In genomic region chr11:46513934-46514342, GRCh38 we compare ENCODE assay signal across 9 cellular contexts.
DNase-seq lines count a peak whose midpoint lies in the region; ATAC-seq and TF ChIP-seq lines count a peak whose summit lies in the region.
"Had no signal": no experiment of that assay in that cellular context is flagged by ENCODE, and none has a peak within 500 bp of the region (broad histone marks: within the 10 kb centered on the region; RNA-seq: fewer than 3 reads in every experiment).

No MANE protein-coding gene starts in this region.

- ATAC-seq in GM23338 (peak; percentile 46), HG02970 (IDR thresholded peaks at IDR 0.05; ENCODE audit: low FRiP score, unreplicated experiment) (no peak)
- ATAC-seq in effector memory CD8-positive, alpha-beta T cell (replicated peaks): no peak

- DNase-seq in GM23338 (ENCODE audit: low spot score): no peak
- DNase-seq in NCI-H446 treated with DMSO at 0.1 percent for 48 hours (lab: John Stamatoyannopoulos, UW): peak; percentile 92
- DNase-seq in erythroblast (lab: John Stamatoyannopoulos, UW): peak; percentile 24 to 39
- DNase-seq in osteocyte (ENCODE audit: extremely low spot score, unreplicated experiment): no peak
- no peak for DNase-seq in effector memory CD8-positive, alpha-beta T cell
- no peak for DNase-seq in activated CD4-positive, alpha-beta T cell treated with anti-CD3 and anti-CD28 coated beads, Interleukin-2, amount 10 ng/mL, durations not matched to agents 24 days and 14 days
- no peak for DNase-seq in KBM-7
- DNase-seq: stimulated activated CD4-positive, alpha-beta T cell treated with anti-CD3 and anti-CD28 coated beads, Interleukin-4, amount 100 ng/mL, for 1 hour had no signal

- no peak overlapping the region for H3K4me2 ChIP-seq in GM23338

- no peak overlapping the region for H3K4me3 ChIP-seq in GM23338

- in situ Hi-C loops in KBM-7 (cut with MboI; ENCODE audit: low pct_unique_long_range_greater_than_20kb, low sequenced_read_pairs): no loop called here

- peaks cover 37% of the 10 kb centered on the region for H3K79me2 ChIP-seq in GM23338 (replicated peaks; ENCODE audit: insufficient read depth)

- intact Hi-C loops in activated CD4-positive, alpha-beta T cell treated with anti-CD3 and anti-CD28 coated beads, Interleukin-2, amount 10 ng/mL, durations not matched to agents 24 days and 14 days (cut with micrococcal nuclease): loop anchor here (2.0 kb wide), 1 partner anchor 15 kb away; no protein-coding TSS in a partner anchor

- H4K20me1 ChIP-seq in GM23338 (replicated peaks; ENCODE audit: insufficient read depth): peaks cover 9% of the 10 kb centered on the region; the same call in 1 of the 2 replicates

- H3K4me3 Mint-ChIP-seq in GM23338 (no peak overlapping the region), osteocyte (ENCODE audit: unreplicated experiment) (no peak overlapping the region)
- H3K4me3 Mint-ChIP-seq in effector memory CD8-positive, alpha-beta T cell: no peak overlapping the region
- H3K4me3 Mint-ChIP-seq in activated CD4-positive, alpha-beta T cell treated with anti-CD3 and anti-CD28 coated beads, Interleukin-2, amount 10 ng/mL, durations not matched to agents 24 days and 14 days: no peak overlapping the region

- H3K27ac Mint-ChIP-seq in GM23338: peak overlapping the region; percentile 3; the same call in 1 of the 2 replicates
- H3K27ac Mint-ChIP-seq in osteocyte (ENCODE audit: unreplicated experiment): peak overlapping the region; percentile 4
- peak overlapping the region in 1 of 2 donors; percentile 19 for H3K27ac Mint-ChIP-seq in effector memory CD8-positive, alpha-beta T cell
- H3K27ac Mint-ChIP-seq in activated CD4-positive, alpha-beta T cell treated with anti-CD3 and anti-CD28 coated beads, Interleukin-2, amount 10 ng/mL, durations not matched to agents 24 days and 14 days: no peak overlapping the region

- no peak overlapping the region for H2AFZ ChIP-seq in GM23338

- no peaks in the 10 kb centered on the region for H3K27me3 ChIP-seq in GM23338 (ENCODE audit: insufficient read depth)

- peak overlapping the region; percentile 5; the same call in 1 of the 2 replicates for H3K27ac ChIP-seq in GM23338 (ENCODE audit: low read depth)

- H3K9me3 Mint-ChIP-seq in GM23338 (no peaks in the 10 kb centered on the region), osteocyte (ENCODE audit: unreplicated experiment) (no peaks in the 10 kb centered on the region)
- no peaks in the 10 kb centered on the region for H3K9me3 Mint-ChIP-seq in effector memory CD8-positive, alpha-beta T cell
- H3K9me3 Mint-ChIP-seq in activated CD4-positive, alpha-beta T cell treated with anti-CD3 and anti-CD28 coated beads, Interleukin-2, amount 10 ng/mL, durations not matched to agents 24 days and 14 days: no peaks in the 10 kb centered on the region

- TF ChIP-seq CTCF in GM23338 (conservative IDR thresholded peaks at IDR 0.05; ENCODE audit: low read depth in 2 of 2) (no peak), osteocyte (IDR thresholded peaks at IDR 0.05) (no peak)

- H3K4me1 Mint-ChIP-seq in GM23338: peaks cover 37% of the 10 kb centered on the region
- H3K4me1 Mint-ChIP-seq in osteocyte (ENCODE audit: unreplicated experiment): peaks cover 10% of the 10 kb centered on the region
- H3K4me1 Mint-ChIP-seq in effector memory CD8-positive, alpha-beta T cell (ENCODE audit: low read depth in 2 of 2): peaks cover 8 to 19% of the 10 kb centered on the region in 2 donors
- H3K4me1 Mint-ChIP-seq in activated CD4-positive, alpha-beta T cell treated with anti-CD3 and anti-CD28 coated beads, Interleukin-2, amount 10 ng/mL, durations not matched to agents 24 days and 14 days: peaks cover 9% of the 10 kb centered on the region

- H3K36me3 ChIP-seq in GM23338 (ENCODE audit: insufficient read depth): no peaks in the 10 kb centered on the region

- no peaks in the 10 kb centered on the region for H3K9me2 ChIP-seq in GM23338 (ENCODE audit: insufficient read depth)

- H3K36me3 Mint-ChIP-seq in GM23338 (ENCODE audit: low read depth) (no peaks in the 10 kb centered on the region; the same call in 2 of the 3 replicates), osteocyte (ENCODE audit: unreplicated experiment) (peaks cover 7% of the 10 kb centered on the region)
- peaks cover 9% of the 10 kb centered on the region for H3K36me3 Mint-ChIP-seq in effector memory CD8-positive, alpha-beta T cell (ENCODE audit: insufficient read depth)
- H3K36me3 Mint-ChIP-seq in activated CD4-positive, alpha-beta T cell treated with anti-CD3 and anti-CD28 coated beads, Interleukin-2, amount 10 ng/mL, durations not matched to agents 24 days and 14 days (ENCODE audit: low read depth): peaks cover 7% of the 10 kb centered on the region

- no peaks in the 10 kb centered on the region for H3F3A ChIP-seq in GM23338 (replicated peaks; ENCODE audit: low read depth)

- peaks cover 33% of the 10 kb centered on the region for H3K4me1 ChIP-seq in GM23338 (ENCODE audit: insufficient read depth)

- H3K27me3 Mint-ChIP-seq in GM23338 (ENCODE audit: insufficient read depth, low read depth, poor library complexity): no peaks in the 10 kb centered on the region
- no peaks in the 10 kb centered on the region for H3K27me3 Mint-ChIP-seq in osteocyte (ENCODE audit: unreplicated experiment)
- no peaks in the 10 kb centered on the region for H3K27me3 Mint-ChIP-seq in effector memory CD8-positive, alpha-beta T cell
- H3K27me3 Mint-ChIP-seq in activated CD4-positive, alpha-beta T cell treated with anti-CD3 and anti-CD28 coated beads, Interleukin-2, amount 10 ng/mL, durations not matched to agents 24 days and 14 days: no peaks in the 10 kb centered on the region

- no peak for TF ChIP-seq POLR2A in erythroblast (IDR thresholded peaks at IDR 0.05; ENCODE audit: low read length)

TF ChIP-seq in GM23338, 12 proteins besides CTCF, POLR2A, EP300 and RAD21 (continues in another document):
- TF ChIP-seq POLR2AphosphoS5 (IDR thresholded peaks at IDR 0.05; ENCODE audit: low read depth): no peak
- no peak for TF ChIP-seq REST (IDR thresholded peaks at IDR 0.05; ENCODE audit: unreplicated experiment)
- no peak for TF ChIP-seq ZNF114 (CRISPR knock-in tag; IDR thresholded peaks at IDR 0.05)
- TF ChIP-seq EZH2 (IDR thresholded peaks at IDR 0.05; ENCODE audit: low read depth, unreplicated experiment): no peak
- TF ChIP-seq STAT1 (IDR thresholded peaks at IDR 0.05; ENCODE audit: unreplicated experiment): no peak
- TF ChIP-seq EZH2phosphoT487 (IDR thresholded peaks at IDR 0.05; ENCODE audit: unreplicated experiment): no peak
- no peak for TF ChIP-seq CREB1 (CRISPR knock-in tag; IDR thresholded peaks at IDR 0.05; ENCODE audit: low read depth)

Comparison
In these comparisons a context has a peak if more than half of its experiments do, and no peak if none do; other contexts are left out.
1. DNase-seq: peak in NCI-H446 treated with DMSO at 0.1 percent for 48 hours (single experiment) and erythroblast (2 of 2); none in GM23338 (single experiment), osteocyte (single experiment), effector memory CD8-positive, alpha-beta T cell (0 of 3), activated CD4-positive, alpha-beta T cell treated with anti-CD3 and anti-CD28 coated beads, Interleukin-2, amount 10 ng/mL, durations not matched to agents 24 days and 14 days (single experiment) and KBM-7 (single experiment).